Comparison of ENCODE assay signal across 1 cellular context in the genomic region with DNA sequence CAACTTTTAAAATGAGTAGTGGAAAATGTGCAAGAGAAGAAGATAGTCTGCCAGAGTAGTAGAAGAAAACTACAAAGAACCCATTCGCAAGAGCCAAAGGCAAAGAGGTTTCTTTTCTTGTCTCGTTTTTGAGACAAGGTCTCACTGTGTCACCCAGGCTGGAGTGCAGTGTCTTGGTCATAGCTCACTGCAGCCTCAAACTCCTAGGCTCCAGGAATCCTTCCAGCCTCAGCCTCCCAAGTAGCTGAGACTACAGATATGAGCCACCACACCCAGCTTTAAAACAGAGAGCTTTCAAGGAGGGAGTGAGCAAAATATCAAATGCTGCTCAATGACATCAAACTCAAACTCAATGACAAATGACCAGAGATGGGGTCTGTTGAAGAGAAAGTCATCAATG.
TF ChIP-seq lines count a peak whose summit lies in the region.

No MANE protein-coding gene starts in this region.

TF ChIP-seq in K562, 482 proteins besides CTCF, POLR2A, EP300 and RAD21:
- no peak for TF ChIP-seq TEAD2 (tag; IDR thresholded peaks at IDR 0.05)
- no peak for TF ChIP-seq ZNF583 (CRISPR knock-in tag; IDR thresholded peaks at IDR 0.05)
- no peak for TF ChIP-seq ZNF717 (CRISPR knock-in tag; IDR thresholded peaks at IDR 0.05)
- TF ChIP-seq, protein P1, sequence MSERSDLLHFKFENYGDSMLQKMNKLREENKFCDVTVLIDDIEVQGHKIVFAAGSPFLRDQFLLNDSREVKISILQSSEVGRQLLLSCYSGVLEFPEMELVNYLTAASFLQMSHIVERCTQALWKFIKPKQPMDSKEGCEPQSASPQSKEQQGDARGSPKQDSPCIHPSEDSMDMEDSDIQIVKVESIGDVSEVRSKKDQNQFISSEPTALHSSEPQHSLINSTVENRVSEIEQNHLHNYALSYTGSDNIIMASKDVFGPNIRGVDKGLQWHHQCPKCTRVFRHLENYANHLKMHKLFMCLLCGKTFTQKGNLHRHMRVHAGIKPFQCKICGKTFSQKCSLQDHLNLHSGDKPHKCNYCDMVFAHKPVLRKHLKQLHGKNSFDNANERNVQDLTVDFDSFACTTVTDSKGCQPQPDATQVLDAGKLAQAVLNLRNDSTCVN (CRISPR knock-in tag; IDR thresholded peaks at IDR 0.05) = no peak
- TF ChIP-seq RBM22 (IDR thresholded peaks at IDR 0.05; ENCODE audit: low read depth, low read length, poor library complexity, severe bottlenecking) = no peak
- TF ChIP-seq FIP1L1 (IDR thresholded peaks at IDR 0.05; ENCODE audit: low read depth, low read length, poor library complexity, severe bottlenecking) = no peak
- TF ChIP-seq EZH2 (IDR thresholded peaks at IDR 0.05; ENCODE audit: borderline replicate concordance, low read depth, low read length) = no peak
- TF ChIP-seq SRF (CRISPR knock-in tag; IDR thresholded peaks at IDR 0.05) = no peak
- no peak for TF ChIP-seq MCM5 (IDR thresholded peaks at IDR 0.05; ENCODE audit: low read depth)
- no peak for TF ChIP-seq ARID2 (IDR thresholded peaks at IDR 0.05)
- TF ChIP-seq, protein P2, sequence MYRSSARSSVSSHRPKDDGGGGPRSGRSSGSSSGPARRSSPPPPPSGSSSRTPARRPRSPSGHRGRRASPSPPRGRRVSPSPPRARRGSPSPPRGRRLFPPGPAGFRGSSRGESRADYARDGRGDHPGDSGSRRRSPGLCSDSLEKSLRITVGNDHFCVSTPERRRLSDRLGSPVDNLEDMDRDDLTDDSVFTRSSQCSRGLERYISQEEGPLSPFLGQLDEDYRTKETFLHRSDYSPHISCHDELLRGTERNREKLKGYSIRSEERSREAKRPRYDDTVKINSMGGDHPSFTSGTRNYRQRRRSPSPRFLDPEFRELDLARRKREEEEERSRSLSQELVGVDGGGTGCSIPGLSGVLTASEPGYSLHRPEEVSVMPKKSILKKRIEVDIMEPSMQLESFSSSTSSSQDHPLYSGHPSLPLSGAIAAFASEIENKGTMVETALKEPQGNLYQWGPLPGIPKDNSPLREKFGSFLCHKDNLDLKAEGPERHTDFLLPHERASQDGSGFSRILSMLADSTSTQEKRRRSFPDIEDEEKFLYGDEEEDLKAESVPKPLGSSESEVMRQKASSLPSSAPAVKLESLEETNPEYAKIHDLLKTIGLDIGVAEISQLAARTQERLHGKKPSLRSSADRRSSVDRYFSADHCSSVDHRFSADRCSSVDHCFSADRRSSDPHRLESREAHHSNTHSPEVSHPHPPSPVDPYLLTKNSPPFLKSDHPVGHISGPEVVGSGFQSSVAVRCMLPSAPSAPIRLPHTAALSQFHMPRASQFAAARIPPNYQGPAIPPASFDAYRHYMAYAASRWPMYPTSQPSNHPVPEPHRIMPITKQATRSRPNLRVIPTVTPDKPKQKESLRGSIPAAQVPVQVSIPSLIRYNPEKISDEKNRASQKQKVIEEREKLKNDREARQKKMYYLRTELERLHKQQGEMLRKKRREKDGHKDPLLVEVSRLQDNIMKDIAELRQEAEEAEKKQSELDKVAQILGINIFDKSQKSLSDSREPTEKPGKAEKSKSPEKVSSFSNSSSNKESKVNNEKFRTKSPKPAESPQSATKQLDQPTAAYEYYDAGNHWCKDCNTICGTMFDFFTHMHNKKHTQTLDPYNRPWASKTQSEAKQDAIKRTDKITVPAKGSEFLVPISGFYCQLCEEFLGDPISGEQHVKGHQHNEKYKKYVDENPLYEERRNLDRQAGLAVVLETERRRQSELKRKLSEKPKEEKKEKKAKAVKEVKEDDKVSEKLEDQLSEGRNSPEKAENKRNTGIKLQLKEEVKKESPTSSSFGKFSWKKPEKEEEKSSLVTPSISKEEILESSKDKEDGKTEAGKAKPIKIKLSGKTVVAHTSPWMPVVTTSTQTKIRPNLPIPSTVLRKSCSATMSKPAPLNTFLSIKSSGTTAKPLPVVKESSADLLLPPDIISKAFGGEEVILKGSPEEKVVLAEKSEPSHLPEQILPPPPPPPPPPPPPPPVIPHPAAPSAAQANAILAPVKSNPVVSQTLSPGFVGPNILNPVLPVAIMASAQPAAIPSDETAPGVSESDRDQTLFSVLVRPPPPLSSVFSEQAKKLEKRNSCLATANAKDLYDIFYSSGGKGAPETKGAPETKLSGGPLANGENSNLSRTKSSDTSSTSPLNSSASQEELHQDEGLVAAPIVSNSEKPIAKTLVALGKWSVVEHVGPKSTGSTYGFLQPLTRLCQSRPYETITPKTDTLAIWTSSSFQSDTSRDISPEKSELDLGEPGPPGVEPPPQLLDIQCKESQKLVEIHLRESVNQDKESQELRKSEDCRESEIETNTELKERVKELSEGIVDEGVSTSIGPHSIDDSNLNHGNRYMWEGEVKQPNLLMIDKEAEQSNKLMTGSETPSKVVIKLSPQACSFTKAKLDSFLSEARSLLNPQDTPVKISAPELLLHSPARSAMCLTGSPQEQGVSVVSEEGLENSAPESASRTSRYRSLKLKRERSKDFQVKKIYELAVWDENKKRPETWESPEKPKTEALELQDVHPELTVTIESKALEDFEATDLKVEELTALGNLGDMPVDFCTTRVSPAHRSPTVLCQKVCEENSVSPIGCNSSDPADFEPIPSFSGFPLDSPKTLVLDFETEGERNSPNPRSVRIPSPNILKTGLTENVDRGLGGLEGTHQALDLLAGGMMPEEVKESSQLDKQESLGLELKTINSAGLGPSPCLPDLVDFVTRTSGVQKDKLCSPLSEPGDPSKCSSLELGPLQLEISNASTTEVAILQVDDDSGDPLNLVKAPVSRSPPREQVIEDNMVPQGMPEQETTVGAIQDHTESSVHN (IDR thresholded peaks at IDR 0.05; ENCODE audit: borderline replicate concordance in 1 of 2, low read depth in 1 of 2) = no peak
- no peak for TF ChIP-seq NR2C1 (IDR thresholded peaks at IDR 0.05)
- no peak for TF ChIP-seq NR2C1 (tag; IDR thresholded peaks at IDR 0.05)
